Comparison of ENCODE assay signal across 1 cellular context in the genomic region with DNA sequence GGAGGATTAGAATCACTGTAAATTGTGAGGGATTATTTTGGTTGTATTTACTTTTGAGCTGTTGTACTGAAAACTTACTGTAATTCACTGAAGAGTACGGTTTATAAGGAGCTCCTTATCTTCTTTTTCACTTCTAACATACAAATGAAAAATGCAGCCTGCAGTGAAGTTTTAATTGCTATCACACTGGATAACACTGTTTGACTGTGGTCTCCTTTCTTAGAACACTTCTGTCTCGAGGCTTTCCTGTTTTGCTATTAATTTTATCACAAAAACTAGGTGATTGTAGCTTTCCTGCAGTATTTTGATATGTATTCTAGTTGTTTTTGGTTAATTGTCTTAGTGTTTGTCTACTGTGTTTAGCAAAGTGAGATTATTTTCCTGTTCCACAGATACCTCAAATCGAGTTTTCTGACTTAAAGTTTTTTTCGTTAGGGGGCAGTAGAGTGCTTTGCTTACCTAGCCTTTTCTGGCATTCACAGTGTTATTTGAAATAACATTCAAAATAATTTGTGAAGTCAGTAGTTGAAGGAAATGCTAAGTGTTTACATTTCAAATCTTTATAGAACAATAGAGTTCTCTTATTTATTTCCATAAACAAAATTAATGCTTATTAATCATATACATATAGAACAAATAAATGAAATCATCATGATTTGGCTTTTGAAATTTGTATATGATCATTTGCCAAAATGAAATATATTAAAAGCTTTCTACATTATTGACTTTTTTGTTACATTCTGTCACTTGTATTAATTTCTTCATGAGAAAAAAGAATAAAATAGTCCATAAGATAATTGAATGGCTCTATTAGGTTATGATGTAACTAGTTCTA.
TF ChIP-seq lines count a peak whose summit lies in the region.

No MANE protein-coding gene starts in this region.

TF ChIP-seq in SK-N-SH treated with all-trans-retinoic acid at 6 μM for 48 hours, 23 proteins besides CTCF, POLR2A, EP300 and RAD21 (continued from another document):
- TF ChIP-seq CREB5 (CRISPR knock-in tag; IDR thresholded peaks at IDR 0.05; ENCODE audit: low read depth) (no peak), ZNF8 (CRISPR knock-in tag; IDR thresholded peaks at IDR 0.05) (no peak), OSR1 (CRISPR knock-in tag; IDR thresholded peaks at IDR 0.05) (no peak), ZFP30 (CRISPR knock-in tag; IDR thresholded peaks at IDR 0.05) (no peak)
